Comparison of ENCODE assay signal across 26 cellular contexts in the genomic region with DNA sequence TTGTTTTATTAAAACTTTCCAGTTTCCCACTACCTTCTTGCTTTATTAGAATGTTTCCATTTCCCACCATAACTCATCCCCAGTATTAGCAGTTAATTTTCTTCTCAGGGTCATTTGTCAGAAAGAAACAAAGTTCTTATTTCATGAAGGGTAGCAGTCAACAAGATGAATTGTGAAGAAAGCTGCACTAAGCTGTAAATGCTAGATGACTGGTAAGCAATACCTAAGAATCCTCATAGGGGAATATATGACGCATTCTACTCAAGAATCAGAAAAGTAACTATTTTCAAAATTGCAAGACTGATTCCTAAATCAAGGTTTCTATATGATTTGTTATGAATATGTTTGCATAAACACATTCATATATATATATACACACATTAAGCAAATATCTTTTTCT.
"Had no signal": no experiment of that assay in that cellular context is flagged by ENCODE, and none has a peak within 500 bp of the region (broad histone marks: within the 10 kb centered on the region; RNA-seq: fewer than 3 reads in every experiment).

No MANE protein-coding gene starts in this region.

- H3K4me3 ChIP-seq: coronary artery, gastrocnemius medialis, hepatocyte, left lung, ovary, psoas muscle, skin epidermis, spleen, thoracic aorta, tibial nerve, upper lobe of left lung had no signal

- H3K9me3 ChIP-seq: gastrocnemius medialis, left lung, ovary, psoas muscle, spleen, thoracic aorta, tibial nerve, upper lobe of left lung had no signal

- H2AFZ ChIP-seq: hepatocyte had no signal

- ATAC-seq: esophagus mucosa; gastrocnemius medialis; left cardiac atrium; left lung; naive thymus-derived CD4-positive, alpha-beta T cell; psoas muscle; right cardiac atrium had no signal

- H3K27me3 Mint-ChIP-seq: naive thymus-derived CD4-positive, alpha-beta T cell had no signal

- H3K4me3 Mint-ChIP-seq: naive thymus-derived CD4-positive, alpha-beta T cell had no signal

- H3K4me2 ChIP-seq: hepatocyte had no signal

- DNase-seq: effector CD4-positive, alpha-beta T cell; foreskin fibroblast; gastrocnemius medialis; head of caudate nucleus; left cardiac atrium; left lung; mesendoderm; midbrain; naive thymus-derived CD4-positive, alpha-beta T cell; occipital lobe; ovary; posterior cingulate gyrus; psoas muscle; right cardiac atrium; spleen; stimulated activated naive CD4-positive, alpha-beta T cell treated with Interleukin-2 at 50 U/mL for 16 hours; upper lobe of left lung had no signal

- H3K36me3 ChIP-seq: ovary had no signal

- FAIRE-seq: islet of Langerhans, urothelium cell line had no signal

- H3K27me3 ChIP-seq: gastrocnemius medialis, hepatocyte, left lung, ovary, spleen, tibial nerve, upper lobe of left lung had no signal

- H3K9me3 Mint-ChIP-seq: naive thymus-derived CD4-positive, alpha-beta T cell had no signal

- H3K27ac ChIP-seq: coronary artery, epithelial cell of prostate, gastrocnemius medialis, hepatocyte, left lung, ovary, psoas muscle, skin epidermis, spleen, thoracic aorta, tibial nerve, upper lobe of left lung had no signal
